ENCODE assay signal across 15 cellular contexts in the genomic region with DNA sequence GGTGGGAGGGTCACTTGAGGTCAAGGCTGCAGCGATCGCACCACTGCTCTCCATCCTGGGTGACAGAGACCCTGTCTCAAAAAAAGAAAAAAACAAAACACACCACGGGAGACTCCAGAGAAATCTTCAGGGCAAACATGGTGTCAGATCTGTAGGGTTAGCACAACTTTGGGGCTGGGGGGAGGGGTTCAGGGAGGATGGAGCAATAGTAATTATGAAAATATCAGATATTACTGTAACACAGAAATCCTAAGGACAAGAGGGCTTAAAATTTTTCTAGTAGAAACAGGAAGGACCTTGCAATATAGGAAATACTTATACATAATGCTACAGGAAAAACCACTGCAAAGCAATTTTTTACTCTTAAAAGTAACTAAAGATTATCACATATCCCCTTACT.
"Had no signal": no experiment of that assay in that cellular context is flagged by ENCODE, and none has a peak within 500 bp of the region (broad histone marks: within the 10 kb centered on the region; RNA-seq: fewer than 3 reads in every experiment).

No MANE protein-coding gene starts in this region.

- H3K27ac Mint-ChIP-seq: dendritic cell treated with granulocyte-macrophage colony-stimulating factor and Interleukin-4, amounts not matched to agents 40 ng/mL and 50 ng/mL, for 4 days had no signal

- H3K9me3 ChIP-seq: esophagus squamous epithelium, gastroesophageal sphincter, right atrium auricular region, sigmoid colon had no signal

- H3K4me3 ChIP-seq: esophagus squamous epithelium, gastroesophageal sphincter, right atrium auricular region, sigmoid colon, skin epidermis had no signal

- H3K27me3 Mint-ChIP-seq: dendritic cell treated with granulocyte-macrophage colony-stimulating factor and Interleukin-4, amounts not matched to agents 40 ng/mL and 50 ng/mL, for 4 days had no signal

- H3K27me3 ChIP-seq: esophagus squamous epithelium, gastroesophageal sphincter, right atrium auricular region, sigmoid colon had no signal

- H3K27ac ChIP-seq: esophagus squamous epithelium, gastroesophageal sphincter, right atrium auricular region, sigmoid colon, skin epidermis had no signal

- ATAC-seq: gastroesophageal sphincter, left lobe of liver had no signal

- DNase-seq: esophagus squamous epithelium; foreskin fibroblast; glutamatergic neuron; islet precursor cell; mammary epithelial cell; midbrain; posterior cingulate gyrus; sigmoid colon; stimulated activated naive CD4-positive, alpha-beta T cell treated with Interleukin-2 at 50 U/mL for 16 hours; trophoblast cell had no signal

- H3K4me1 ChIP-seq: right atrium auricular region had no signal

- H3K4me3 Mint-ChIP-seq: dendritic cell treated with granulocyte-macrophage colony-stimulating factor and Interleukin-4, amounts not matched to agents 40 ng/mL and 50 ng/mL, for 4 days had no signal

- H3K9me3 Mint-ChIP-seq: dendritic cell treated with granulocyte-macrophage colony-stimulating factor and Interleukin-4, amounts not matched to agents 40 ng/mL and 50 ng/mL, for 4 days had no signal
